39 cellular contexts compared by ENCODE assay signal in genomic region chr12:59158066-59158465, GRCh38.
"Had no signal": no experiment of that assay in that cellular context is flagged by ENCODE, and none has a peak within 500 bp of the region (broad histone marks: within the 10 kb centered on the region; RNA-seq: fewer than 3 reads in every experiment).

No MANE protein-coding gene starts in this region.

- H3K4me1 Mint-ChIP-seq: activated CD4-positive, alpha-beta T cell treated with anti-CD3 and anti-CD28 coated beads for 36 hours; activated CD4-positive, alpha-beta T cell treated with anti-CD3 and anti-CD28 coated beads, Interleukin-2, amount 10 ng/mL, durations not matched to agents 24 days and 14 days; activated CD8-positive, alpha-beta memory T cell treated with anti-CD3 and anti-CD28 coated beads, Interleukin-2, amount 10 ng/mL, durations not matched to agents 7 days and 5 days; activated naive CD4-positive, alpha-beta T cell treated with anti-CD3 and anti-CD28 coated beads, Interleukin-2, amount 50 U/mL, for 24 hours; activated naive CD8-positive, alpha-beta T cell treated with anti-CD3 and anti-CD28 coated beads for 36 hours; activated naive CD8-positive, alpha-beta T cell treated with anti-CD3 and anti-CD28 coated beads, Interleukin-2, amount 50 U/mL, for 24 hours; central memory CD8-positive, alpha-beta T cell; T-helper 17 cell had no signal

- H3K27me3 Mint-ChIP-seq: activated CD4-positive, alpha-beta memory T cell treated with anti-CD3 and anti-CD28 coated beads for 36 hours; activated CD4-positive, alpha-beta T cell treated with anti-CD3 and anti-CD28 coated beads for 36 hours; activated CD4-positive, alpha-beta T cell treated with anti-CD3 and anti-CD28 coated beads, Interleukin-2, amount 10 ng/mL, durations not matched to agents 24 days and 14 days; activated CD8-positive, alpha-beta memory T cell treated with anti-CD3 and anti-CD28 coated beads, Interleukin-2, amount 10 ng/mL, durations not matched to agents 7 days and 5 days; activated naive CD8-positive, alpha-beta T cell treated with anti-CD3 and anti-CD28 coated beads for 36 hours; central memory CD8-positive, alpha-beta T cell; dendritic cell treated with granulocyte-macrophage colony-stimulating factor and Interleukin-4, amounts not matched to agents 40 ng/mL and 50 ng/mL, for 4 days; T-helper 17 cell had no signal

- H3K27ac ChIP-seq: adrenal gland, body of pancreas, breast epithelium, cardiac muscle cell, coronary artery, dorsolateral prefrontal cortex, esophagus muscularis mucosa, foreskin keratinocyte, gastrocnemius medialis, heart left ventricle, WERI-Rb-1 had no signal

- H3K4me3 Mint-ChIP-seq: activated CD4-positive, alpha-beta memory T cell treated with anti-CD3 and anti-CD28 coated beads for 36 hours; activated CD4-positive, alpha-beta T cell treated with anti-CD3 and anti-CD28 coated beads for 36 hours; activated CD4-positive, alpha-beta T cell treated with anti-CD3 and anti-CD28 coated beads, Interleukin-2, amount 10 ng/mL, durations not matched to agents 24 days and 14 days; activated CD8-positive, alpha-beta memory T cell treated with anti-CD3 and anti-CD28 coated beads, Interleukin-2, amount 10 ng/mL, durations not matched to agents 7 days and 5 days; activated CD8-positive, alpha-beta T cell treated with anti-CD3 and anti-CD28 coated beads, Interleukin-2, amount 10 ng/mL, durations not matched to agents 7 days and 5 days; activated naive CD4-positive, alpha-beta T cell treated with anti-CD3 and anti-CD28 coated beads for 36 hours; activated naive CD4-positive, alpha-beta T cell treated with anti-CD3 and anti-CD28 coated beads, Interleukin-2, amount 50 U/mL, for 24 hours; activated naive CD8-positive, alpha-beta T cell treated with anti-CD3 and anti-CD28 coated beads for 36 hours; activated naive CD8-positive, alpha-beta T cell treated with anti-CD3 and anti-CD28 coated beads, Interleukin-2, amount 50 U/mL, for 24 hours; activated T-helper 1 cell treated with anti-CD3 and anti-CD28 coated beads, Interleukin-12 subunit alpha, Interleukin-12 subunit beta, Interleukin-2, Interleukin-4 antibody, amounts not matched to agents 30 ng/mL and 10 ng/mL and 1 ng/mL, durations not matched to agents 14 hours and 24 hours and 36 hours; central memory CD8-positive, alpha-beta T cell; dendritic cell treated with granulocyte-macrophage colony-stimulating factor and Interleukin-4, amounts not matched to agents 40 ng/mL and 50 ng/mL, for 4 days; T-helper 17 cell; T-helper 2 cell treated with Interferon-gamma antibody and Interleukin-4, amounts not matched to agents 5 μg/mL and 100 μg/mL, for 36 hours had no signal

- H3K36me3 ChIP-seq: adrenal gland, breast epithelium, cardiac muscle cell, esophagus muscularis mucosa, gastrocnemius medialis, heart left ventricle, WERI-Rb-1 had no signal

- DNase-seq: activated CD4-positive, alpha-beta memory T cell treated with anti-CD3 and anti-CD28 coated beads for 36 hours; activated CD4-positive, alpha-beta T cell treated with anti-CD3 and anti-CD28 coated beads for 36 hours; activated CD4-positive, alpha-beta T cell treated with anti-CD3 and anti-CD28 coated beads, Interleukin-2, amount 10 ng/mL, durations not matched to agents 24 days and 14 days; activated CD4-positive, CD25-positive, alpha-beta regulatory T cell; activated CD4-positive, CD25-positive, alpha-beta regulatory T cell treated with anti-CD3 and anti-CD28 coated beads, Interleukin-2, amount 50 U/mL, for 72 hours; activated CD8-positive, alpha-beta memory T cell treated with anti-CD3 and anti-CD28 coated beads, Interleukin-2, amount 10 ng/mL, durations not matched to agents 7 days and 5 days; activated CD8-positive, alpha-beta memory T cell treated with anti-CD3 and anti-CD28 coated beads, Interleukin-2, amount 50 U/mL, for 4 hours; activated CD8-positive, alpha-beta T cell treated with anti-CD3 and anti-CD28 coated beads, Interleukin-2, amount 10 ng/mL, durations not matched to agents 7 days and 5 days; activated effector memory CD4-positive, alpha-beta T cell treated with anti-CD3 and anti-CD28 coated beads, Interleukin-2, amount 50 U/mL, for 16 hours; activated naive CD4-positive, alpha-beta T cell treated with anti-CD3 and anti-CD28 coated beads for 36 hours; activated naive CD8-positive, alpha-beta T cell treated with anti-CD3 and anti-CD28 coated beads for 36 hours; activated naive CD8-positive, alpha-beta T cell treated with anti-CD3 and anti-CD28 coated beads, Interleukin-2, amount 50 U/mL, for 24 hours; activated T-cell treated with anti-CD3 and anti-CD28 coated beads, Interleukin-2, amount 50 U/mL, for 1 hour; activated T-cell treated with anti-CD3 and anti-CD28 coated beads, Interleukin-2, amount 50 U/mL, for 48 hours; adrenal gland; amygdala; aorta; body of pancreas; dorsolateral prefrontal cortex; effector memory CD4-positive, alpha-beta T cell; erythroblast; foreskin keratinocyte; gastrocnemius medialis; glutamatergic neuron; heart left ventricle; T-helper 1 cell; T-helper 17 cell; T1000; WERI-Rb-1 had no signal

- H3K27ac Mint-ChIP-seq: activated CD4-positive, alpha-beta memory T cell treated with anti-CD3 and anti-CD28 coated beads for 36 hours; activated CD4-positive, alpha-beta T cell treated with anti-CD3 and anti-CD28 coated beads for 36 hours; activated CD4-positive, alpha-beta T cell treated with anti-CD3 and anti-CD28 coated beads, Interleukin-2, amount 10 ng/mL, durations not matched to agents 24 days and 14 days; activated CD8-positive, alpha-beta memory T cell treated with anti-CD3 and anti-CD28 coated beads, Interleukin-2, amount 10 ng/mL, durations not matched to agents 7 days and 5 days; activated CD8-positive, alpha-beta T cell treated with anti-CD3 and anti-CD28 coated beads, Interleukin-2, amount 10 ng/mL, durations not matched to agents 7 days and 5 days; activated naive CD4-positive, alpha-beta T cell treated with anti-CD3 and anti-CD28 coated beads for 36 hours; activated naive CD4-positive, alpha-beta T cell treated with anti-CD3 and anti-CD28 coated beads, Interleukin-2, amount 50 U/mL, for 24 hours; activated naive CD8-positive, alpha-beta T cell treated with anti-CD3 and anti-CD28 coated beads for 36 hours; activated naive CD8-positive, alpha-beta T cell treated with anti-CD3 and anti-CD28 coated beads, Interleukin-2, amount 50 U/mL, for 24 hours; activated T-helper 1 cell treated with anti-CD3 and anti-CD28 coated beads, Interleukin-12 subunit alpha, Interleukin-12 subunit beta, Interleukin-2, Interleukin-4 antibody, amounts not matched to agents 30 ng/mL and 10 ng/mL and 1 ng/mL, durations not matched to agents 14 hours and 24 hours and 36 hours; activated T-helper 2 cell treated with anti-CD3 and anti-CD28 coated beads, Interferon-gamma antibody, Interleukin-2, Interleukin-4, amounts not matched to agents 10 μg/mL and 5 μg/mL and 100 μg/mL, durations not matched to agents 14 hours and 24 hours and 36 hours; dendritic cell treated with granulocyte-macrophage colony-stimulating factor and Interleukin-4, amounts not matched to agents 40 ng/mL and 50 ng/mL, for 4 days; T-helper 17 cell; T-helper 2 cell treated with Interferon-gamma antibody and Interleukin-4, amounts not matched to agents 5 μg/mL and 100 μg/mL, for 36 hours had no signal

- H3K36me3 Mint-ChIP-seq: activated CD4-positive, alpha-beta memory T cell treated with anti-CD3 and anti-CD28 coated beads for 36 hours; activated CD8-positive, alpha-beta memory T cell treated with anti-CD3 and anti-CD28 coated beads, Interleukin-2, amount 10 ng/mL, durations not matched to agents 7 days and 5 days; activated naive CD4-positive, alpha-beta T cell treated with anti-CD3 and anti-CD28 coated beads, Interleukin-2, amount 50 U/mL, for 24 hours; activated naive CD8-positive, alpha-beta T cell treated with anti-CD3 and anti-CD28 coated beads for 36 hours had no signal

- H3K9me3 ChIP-seq: adrenal gland, body of pancreas, esophagus muscularis mucosa, gastrocnemius medialis had no signal

- H3K4me3 ChIP-seq: adrenal gland, body of pancreas, breast epithelium, cardiac muscle cell, coronary artery, dorsolateral prefrontal cortex, esophagus muscularis mucosa, gastrocnemius medialis, heart left ventricle had no signal

- H3K4me1 ChIP-seq: adrenal gland, body of pancreas, breast epithelium, esophagus muscularis mucosa, foreskin keratinocyte, gastrocnemius medialis, heart left ventricle had no signal

- H3K27me3 ChIP-seq: adrenal gland, body of pancreas, breast epithelium, cardiac muscle cell, dorsolateral prefrontal cortex, esophagus muscularis mucosa, foreskin keratinocyte, gastrocnemius medialis, heart left ventricle had no signal

- ATAC-seq: activated CD4-positive, alpha-beta T cell treated with anti-CD3 and anti-CD28 coated beads for 36 hours; activated CD8-positive, alpha-beta memory T cell treated with anti-CD3 and anti-CD28 coated beads, Interleukin-2, amount 10 ng/mL, durations not matched to agents 7 days and 5 days; activated CD8-positive, alpha-beta T cell treated with anti-CD3 and anti-CD28 coated beads, Interleukin-2, amount 10 ng/mL, durations not matched to agents 7 days and 5 days; activated naive CD8-positive, alpha-beta T cell treated with anti-CD3 and anti-CD28 coated beads, Interleukin-2, amount 50 U/mL, for 24 hours; body of pancreas; foreskin keratinocyte; gastrocnemius medialis; heart left ventricle; T-helper 17 cell had no signal

- H3K9me3 Mint-ChIP-seq: activated CD4-positive, alpha-beta T cell treated with anti-CD3 and anti-CD28 coated beads, Interleukin-2, amount 10 ng/mL, durations not matched to agents 24 days and 14 days; activated naive CD4-positive, alpha-beta T cell treated with anti-CD3 and anti-CD28 coated beads, Interleukin-2, amount 50 U/mL, for 24 hours; activated T-helper 1 cell treated with anti-CD3 and anti-CD28 coated beads, Interleukin-12 subunit alpha, Interleukin-12 subunit beta, Interleukin-2, Interleukin-4 antibody, amounts not matched to agents 30 ng/mL and 10 ng/mL and 1 ng/mL, durations not matched to agents 14 hours and 24 hours and 36 hours; activated T-helper 2 cell treated with anti-CD3 and anti-CD28 coated beads, Interferon-gamma antibody, Interleukin-2, Interleukin-4, amounts not matched to agents 10 μg/mL and 5 μg/mL and 100 μg/mL, durations not matched to agents 14 hours and 24 hours and 36 hours; T-helper 2 cell treated with Interferon-gamma antibody and Interleukin-4, amounts not matched to agents 5 μg/mL and 100 μg/mL, for 36 hours had no signal
